1 cellular context compared by ENCODE assay signal in the genomic region with DNA sequence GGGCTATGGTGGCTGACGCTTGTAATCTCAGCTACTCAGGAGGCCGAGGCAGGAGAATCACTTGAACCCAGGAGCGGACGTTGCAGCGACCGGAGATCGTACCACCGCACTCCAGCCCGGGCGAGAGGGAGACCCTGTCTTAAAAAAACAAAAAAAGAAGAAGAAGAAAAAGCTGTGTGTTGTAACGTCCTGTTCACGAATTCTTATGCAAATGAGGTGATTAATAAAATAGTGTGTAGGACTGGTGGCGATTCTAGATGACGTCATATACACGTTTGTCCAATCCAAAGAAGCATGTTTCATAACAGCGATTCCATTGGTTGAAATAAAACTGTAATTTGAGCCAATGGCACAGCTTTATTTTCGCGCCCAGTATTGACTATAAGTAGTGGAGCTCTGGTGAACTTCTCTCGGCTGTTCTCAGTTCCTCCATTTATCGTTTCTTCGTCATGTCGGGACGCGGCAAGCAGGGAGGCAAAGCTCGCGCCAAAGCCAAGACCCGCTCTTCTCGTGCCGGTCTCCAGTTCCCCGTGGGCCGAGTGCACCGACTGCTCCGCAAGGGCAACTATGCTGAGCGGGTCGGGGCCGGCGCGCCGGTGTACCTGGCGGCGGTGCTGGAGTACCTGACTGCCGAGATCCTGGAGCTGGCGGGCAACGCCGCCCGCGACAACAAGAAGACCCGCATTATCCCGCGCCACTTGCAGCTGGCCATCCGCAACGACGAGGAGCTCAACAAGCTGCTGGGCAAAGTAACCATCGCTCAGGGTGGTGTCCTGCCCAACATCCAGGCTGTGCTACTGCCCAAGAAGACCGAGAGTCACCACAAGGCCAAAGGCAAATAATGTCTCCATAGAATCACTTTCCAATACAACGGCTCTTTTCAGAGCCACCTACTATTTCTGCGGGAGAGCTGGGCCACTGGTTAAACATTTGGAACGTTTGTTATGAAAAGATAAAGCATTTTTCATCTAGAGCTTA.
TF ChIP-seq lines count a peak whose summit lies in the region.

No MANE protein-coding gene starts in this region.

TF ChIP-seq in K562, 482 proteins besides CTCF, POLR2A, EP300 and RAD21 (continued from another document and continues in another):
- TF ChIP-seq ZNF318 (IDR thresholded peaks at IDR 0.05; ENCODE audit: borderline replicate concordance in 1 of 2, low read depth in 1 of 2) (no peak), ILF3 (IDR thresholded peaks at IDR 0.05; ENCODE audit: borderline replicate concordance) (no peak; the same call in 1 of the 2 replicates), BCOR (IDR thresholded peaks at IDR 0.05) (no peak), RBM22 (IDR thresholded peaks at IDR 0.05; ENCODE audit: low read depth, low read length, poor library complexity, severe bottlenecking) (peak; percentile 89), CC2D1A (IDR thresholded peaks at IDR 0.05) (peak; percentile 39; the same call in 1 of the 2 replicates), NCOR1 (IDR thresholded peaks at IDR 0.05) (no peak), HNRNPLL (IDR thresholded peaks at IDR 0.05; ENCODE audit: low read depth, low read length, poor library complexity, severe bottlenecking) (peak; percentile 48), SMAD2 (IDR thresholded peaks at IDR 0.05; ENCODE audit: low read depth, low read length) (no peak), SLC30A9 (CRISPR knock-in tag; IDR thresholded peaks at IDR 0.05) (no peak), FOSL1 (tag; conservative IDR thresholded peaks at IDR 0.05) (peak; percentile 43; the same call in 1 of the 2 replicates), CTCFL (IDR thresholded peaks at IDR 0.05; ENCODE audit: borderline replicate concordance, insufficient read depth, low read depth, low read length, poor library complexity, severe bottlenecking) (no peak), TRIM24 (IDR thresholded peaks at IDR 0.05) (no peak), ZBTB49 (CRISPR knock-in tag; IDR thresholded peaks at IDR 0.05; ENCODE audit: borderline replicate concordance) (no peak), EWSR1 (IDR thresholded peaks at IDR 0.05; ENCODE audit: borderline replicate concordance, low read depth, partially characterized antibody) (no peak), ADNP (tag; IDR thresholded peaks at IDR 0.05) (no peak), CHD7 (IDR thresholded peaks at IDR 0.05; ENCODE audit: low read depth, low read length) (no peak), NFRKB (IDR thresholded peaks at IDR 0.05; ENCODE audit: low read depth) (0 out of 2 replicates have a peak, but pooled peaks have one; percentile 33), ASH1L (IDR thresholded peaks at IDR 0.05; ENCODE audit: borderline replicate concordance, low read depth, partially characterized antibody) (peak; percentile 55), CREB1 (IDR thresholded peaks at IDR 0.05) (peak; percentile 80; the same call in 1 of the 2 replicates), CREB1 (CRISPR knock-in tag; IDR thresholded peaks at IDR 0.05) (peak; percentile 57; the same call in 1 of the 2 replicates)
